ENCODE assay signal across 22 cellular contexts in genomic region chr1:117651616-117652015, GRCh38. TPM values are rescaled to one million over a fixed set of nuclear protein-coding genes. Genes with fewer than 3 reads are reported as not detected.
A peak's percentile ranks its signal among the peaks of the same experiment; 100 is the strongest.
DNase-seq lines count a peak whose midpoint lies in the region; ATAC-seq and TF ChIP-seq lines count a peak whose summit lies in the region.
"Had no signal": no experiment of that assay in that cellular context is flagged by ENCODE, and none has a peak within 500 bp of the region (broad histone marks: within the 10 kb centered on the region; RNA-seq: fewer than 3 reads in every experiment).

No MANE protein-coding gene starts in this region.

- BruUV-seq in OCI-LY7 (replicated peaks; lab: Mats Ljungman, UMichigan) = no TSS peak
- BruUV-seq in PC-9 (replicated peaks; lab: Mats Ljungman, UMichigan) = no TSS peak

- CTCF ChIA-PET in CD4-positive, alpha-beta memory T cell (lab: Charles Lee; ENCODE audit: partially characterized antibody) = interaction anchor here (1.1 to 2.9 kb wide), 6 partner anchors 23 to 116 kb away, joined by 3 to 15 read pairs (median 4); partner anchors contain the start of gene TENT5C
- CTCF ChIA-PET in OCI-LY7 (lab: Charles Lee; ENCODE audit: unreplicated experiment) (no interaction called here), PC-9 (lab: Charles Lee) (no interaction called here)

- intact Hi-C loops in CD4-positive, alpha-beta memory T cell (cut with micrococcal nuclease) = no loop called here
- intact Hi-C loops in OCI-LY7 (cut with micrococcal nuclease; ENCODE audit: unreplicated experiment) (no loop called here), PC-9 (cut with micrococcal nuclease; ENCODE audit: unreplicated experiment) (no loop called here)

- H4K20me1 ChIP-seq in OCI-LY7 (ENCODE audit: insufficient read depth, low read length) (no peaks in the 10 kb centered on the region), PC-9 (ENCODE audit: insufficient read depth) (no peaks in the 10 kb centered on the region)

- no peaks in the 10 kb centered on the region for H3K36me3 ChIP-seq in CD4-positive, alpha-beta memory T cell (ENCODE audit: insufficient read depth, low read length)
- H3K36me3 ChIP-seq in OCI-LY7 (ENCODE audit: insufficient read depth, low read length) (no peaks in the 10 kb centered on the region), PC-9 (ENCODE audit: low read depth) (no peaks in the 10 kb centered on the region)

- peaks cover 20% of the 10 kb centered on the region for H3K27me3 Mint-ChIP-seq in T-helper 2 cell treated with Interferon-gamma antibody and Interleukin-4, amounts not matched to agents 5 μg/mL and 100 μg/mL, for 36 hours (ENCODE audit: low read depth)
- H3K27me3 Mint-ChIP-seq in CD4-positive, alpha-beta memory T cell = peaks cover 0 to 3% of the 10 kb centered on the region in 2 donors
- no peaks in the 10 kb centered on the region for H3K27me3 Mint-ChIP-seq in memory B cell

- peaks cover 60% of the 10 kb centered on the region for H3K4me1 Mint-ChIP-seq in T-helper 2 cell treated with Interferon-gamma antibody and Interleukin-4, amounts not matched to agents 5 μg/mL and 100 μg/mL, for 36 hours (ENCODE audit: low read depth)
- H3K4me1 Mint-ChIP-seq in CD4-positive, alpha-beta memory T cell = peaks cover 59 to 77% (median 66%) of the 10 kb centered on the region in 4 donors
- H3K4me1 Mint-ChIP-seq in memory B cell = peaks cover 65% of the 10 kb centered on the region

- no peak overlapping the region for H3K27ac ChIP-seq in CD4-positive, alpha-beta memory T cell (ENCODE audit: low read depth, low read length)
- H3K27ac ChIP-seq in OCI-LY7 (ENCODE audit: low read depth, low read length, poor library complexity, severe bottlenecking) (peak overlapping the region; percentile 98), PC-9 (no peak overlapping the region)
- H3K27ac ChIP-seq: 22Rv1, RWPE1 had no signal

- H3K4me3 ChIP-seq in CD4-positive, alpha-beta memory T cell (ENCODE audit: low read length in 2 of 2) = no peak overlapping the region
- H3K4me3 ChIP-seq in OCI-LY7 (ENCODE audit: low read depth, low read length, poor library complexity, severe bottlenecking) (no peak overlapping the region), PC-9 (no peak overlapping the region)

- H3K9me2 ChIP-seq in OCI-LY7 (ENCODE audit: insufficient read depth, low read length) = no peaks in the 10 kb centered on the region
- H3K9me2 ChIP-seq in PC-9 (ENCODE audit: insufficient read depth) = no peaks in the 10 kb centered on the region

- peak overlapping the region; percentile 26 for H3K27ac Mint-ChIP-seq in T-helper 2 cell treated with Interferon-gamma antibody and Interleukin-4, amounts not matched to agents 5 μg/mL and 100 μg/mL, for 36 hours
- peak overlapping the region in 6 of 7 donors; percentile 53 to 81 (median 72) for H3K27ac Mint-ChIP-seq in CD4-positive, alpha-beta memory T cell
- peak overlapping the region; percentile 51 for H3K27ac Mint-ChIP-seq in memory B cell
- H3K27ac Mint-ChIP-seq: HFFc6 had no signal

- H3K27me3 ChIP-seq in CD4-positive, alpha-beta memory T cell (ENCODE audit: insufficient read depth, low read length) = no peaks in the 10 kb centered on the region
- no peaks in the 10 kb centered on the region for H3K27me3 ChIP-seq in PC-9 (ENCODE audit: insufficient read depth, low read depth)

- no peak overlapping the region for H3K4me3 Mint-ChIP-seq in T-helper 2 cell treated with Interferon-gamma antibody and Interleukin-4, amounts not matched to agents 5 μg/mL and 100 μg/mL, for 36 hours
- peak overlapping the region in 3 of 8 donors; percentile 2 to 44 (median 18) for H3K4me3 Mint-ChIP-seq in CD4-positive, alpha-beta memory T cell
- H3K4me3 Mint-ChIP-seq in memory B cell = no peak overlapping the region
- H3K4me3 Mint-ChIP-seq: HFFc6 had no signal

- H3K4me2 ChIP-seq in OCI-LY7 (ENCODE audit: low read length) (peak overlapping the region; percentile 73), PC-9 (no peak overlapping the region)

- H3K9me3 Mint-ChIP-seq in T-helper 2 cell treated with Interferon-gamma antibody and Interleukin-4, amounts not matched to agents 5 μg/mL and 100 μg/mL, for 36 hours = no peaks in the 10 kb centered on the region
- H3K9me3 Mint-ChIP-seq in CD4-positive, alpha-beta memory T cell = peaks cover 0 to 2% (median 0%) of the 10 kb centered on the region in 8 donors
- H3K9me3 Mint-ChIP-seq in memory B cell = no peaks in the 10 kb centered on the region
- H3K9me3 Mint-ChIP-seq: HFFc6 had no signal

- H3K79me2 ChIP-seq in OCI-LY7 (ENCODE audit: insufficient read depth, low read depth, low read length) (no peaks in the 10 kb centered on the region), PC-9 (ENCODE audit: low read depth) (no peaks in the 10 kb centered on the region)

- DNase-seq in T-helper 2 cell treated with Interferon-gamma antibody and Interleukin-4, amounts not matched to agents 5 μg/mL and 100 μg/mL, for 36 hours (ENCODE audit: low spot score) = no peak
- no peak for DNase-seq in T-helper 2 cell
- no peak for DNase-seq in CD4-positive, alpha-beta memory T cell
- no peak for DNase-seq in OCI-LY7 (ENCODE audit: low spot score)
- DNase-seq in memory B cell (ENCODE audit: low spot score in 2 of 2) = no peak
- DNase-seq in NCI-H524 treated with DMSO at 0.1 percent for 48 hours (lab: John Stamatoyannopoulos, UW) = no peak
- DNase-seq in PC-9 = no peak
- DNase-seq in occipital lobe (lab: John Stamatoyannopoulos, UW) = no peak
- DNase-seq: DMS53, EL, HFFc6, Karpas-422, NCI-H1092, NCI-H1436 treated with DMSO at 0.1 percent for 48 hours, NCI-H2029 treated with DMSO at 0.1 percent for 48 hours, NCI-H2171 treated with DMSO at 0.1 percent for 48 hours, NCI-H748 treated with DMSO at 0.1 percent for 48 hours, SIG-M5 had no signal

- TF ChIP-seq CTCF in OCI-LY7 (conservative IDR thresholded peaks at IDR 0.05; ENCODE audit: low read length) (no peak), PC-9 (conservative IDR thresholded peaks at IDR 0.05) (no peak)

- no peaks in the 10 kb centered on the region for H3K36me3 Mint-ChIP-seq in T-helper 2 cell treated with Interferon-gamma antibody and Interleukin-4, amounts not matched to agents 5 μg/mL and 100 μg/mL, for 36 hours (ENCODE audit: low read depth)
- H3K36me3 Mint-ChIP-seq in CD4-positive, alpha-beta memory T cell = no peaks in the 10 kb centered on the region
- no peaks in the 10 kb centered on the region for H3K36me3 Mint-ChIP-seq in memory B cell

- ATAC-seq in memory B cell (ENCODE audit: low read depth) = no peak
- ATAC-seq: SK-N-SH treated with all-trans-retinoic acid at 6 μM for 48 hours had no signal

- H3K4me1 ChIP-seq in CD4-positive, alpha-beta memory T cell (ENCODE audit: insufficient read depth, low read length) = peaks cover 70% of the 10 kb centered on the region
- H3K4me1 ChIP-seq in OCI-LY7 (ENCODE audit: insufficient read depth, low read length, poor library complexity, severe bottlenecking) = peaks cover 75% of the 10 kb centered on the region
- H3K4me1 ChIP-seq in PC-9 (replicated peaks; ENCODE audit: insufficient read depth) = peaks cover 24% of the 10 kb centered on the region

- no peaks in the 10 kb centered on the region for H3K9me3 ChIP-seq in CD4-positive, alpha-beta memory T cell (ENCODE audit: control insufficient read depth in 1 of 2, low read length in 2 of 2)
- H3K9me3 ChIP-seq in OCI-LY7 (ENCODE audit: low read length) = no peaks in the 10 kb centered on the region
- no peaks in the 10 kb centered on the region for H3K9me3 ChIP-seq in PC-9 (ENCODE audit: insufficient read depth, low read depth)

- POLR2A ChIA-PET in CD4-positive, alpha-beta memory T cell (lab: Charles Lee; ENCODE audit: partially characterized antibody) = interaction anchor here (1.1 to 16.2 kb wide), 4 partner anchors 10 to 40 kb away, joined by 3 to 493 read pairs (median 5); partner anchors contain the start of gene TENT5C
- POLR2A ChIA-PET in OCI-LY7 (lab: Charles Lee) (interaction anchor here (1.0 to 29.0 kb wide), 5 partner anchors 5 to 592 kb away, joined by 3 to 760 read pairs (median 4); partner anchors contain the start of gene TTF2), PC-9 (lab: Charles Lee; ENCODE audit: unreplicated experiment) (no interaction called here)

- H2AFZ ChIP-seq in OCI-LY7 (ENCODE audit: low read length) (peak overlapping the region; percentile 13; the same call in 1 of the 2 replicates), PC-9 (no peak overlapping the region)

- H3F3A ChIP-seq in PC-9 (ENCODE audit: insufficient read depth, low read depth) = peaks cover 14% of the 10 kb centered on the region; the same call in 1 of the 2 replicates

RNA-seq across cellular contexts. Expression of gene TENT5C, which starts 45.8 kb away (rescaled TPM):
- total RNA-seq in CD4-positive, alpha-beta memory T cell = 10 to 100 TPM; 13.9 to 14.8 TPM
- 10 to 100 TPM in 1 of 2 donors, 1 to 10 TPM in 1; 5.3 to 43.0 TPM for polyA plus RNA-seq in CD4-positive, alpha-beta memory T cell
- total RNA-seq in OCI-LY7 (2014; rRNA removed; shearing (Covaris generic)) = 11.6 and 13.3 TPM in 2 replicates
- total RNA-seq in OCI-LY7 (2022) (26.5 and 31.1 TPM in 2 replicates), PC-9 (2021) (3.9 and 4.3 TPM in 2 replicates), occipital lobe (4.7 TPM)
- total RNA-seq: MCF 10A had no signal
